8 cellular contexts compared by ENCODE assay signal in the genomic region with DNA sequence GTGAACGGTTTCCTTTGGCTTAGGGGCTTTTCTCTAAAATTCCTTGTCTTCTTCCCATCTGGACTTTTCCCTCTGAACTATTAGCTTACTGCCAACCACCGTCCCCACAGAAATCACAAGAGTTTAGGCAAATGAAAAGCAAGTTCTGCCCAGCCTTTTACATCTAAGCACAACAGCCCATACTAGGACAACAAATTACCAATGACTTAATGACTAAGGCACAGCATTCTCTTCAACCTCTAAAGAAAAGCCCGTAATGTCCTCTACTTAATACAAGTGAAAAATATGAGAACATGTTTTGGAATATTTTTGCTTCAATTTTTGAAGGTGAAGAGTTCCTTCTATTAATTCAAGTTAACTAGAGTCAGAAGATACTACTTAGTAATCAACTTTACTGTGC. TPM values are rescaled to one million over a fixed set of nuclear protein-coding genes. Genes with fewer than 3 reads are reported as not detected.
DNase-seq lines count a peak whose midpoint lies in the region; ATAC-seq and TF ChIP-seq lines count a peak whose summit lies in the region.

No MANE protein-coding gene starts in this region.

- H4K8ac ChIP-seq in trophoblast cell (ENCODE audit: low read depth, low read length) = no peak overlapping the region

- H2BK5ac ChIP-seq in trophoblast cell (ENCODE audit: low read depth, low read length, poor library complexity) = no peak overlapping the region

- peaks cover 24% of the 10 kb centered on the region for H3K79me2 ChIP-seq in trophoblast cell (ENCODE audit: control insufficient read depth, insufficient read depth, low read length, poor library complexity)

- H3K4me3 ChIP-seq in Peyer's patch (peak overlapping the region; percentile 74 to 91 (median 82)), trophoblast cell (ENCODE audit: low read depth, low read length) (no peak overlapping the region)

- no peak overlapping the region for H3K23ac ChIP-seq in trophoblast cell (ENCODE audit: low read length)

- peak overlapping the region; percentile 55 for H3K4me2 ChIP-seq in trophoblast cell (ENCODE audit: low read length)

- no peaks in the 10 kb centered on the region for H3K36me3 ChIP-seq in Peyer's patch
- no peaks in the 10 kb centered on the region for H3K36me3 ChIP-seq in trophoblast cell (ENCODE audit: control insufficient read depth in 1 of 2, insufficient read depth in 2 of 2, low read length in 2 of 2)

- ATAC-seq in HG03520 (IDR thresholded peaks at IDR 0.05; ENCODE audit: unreplicated experiment) = no peak
- ATAC-seq in GM18868 (IDR thresholded peaks at IDR 0.05; ENCODE audit: unreplicated experiment) = no peak

- TF ChIP-seq CTCF in Peyer's patch (IDR thresholded peaks at IDR 0.05) = no peak

- TF ChIP-seq POLR2A in Peyer's patch (IDR thresholded peaks at IDR 0.05) = no peak

- H2BK12ac ChIP-seq in trophoblast cell (ENCODE audit: low read length) = no peak overlapping the region

- whole genome bisulfite sequencing in trophoblast cell (ENCODE audit: extremely low coverage, insufficient coverage, insufficient read length) = no CpG with 5 or more reads among the region's 3 CpGs

- H3K79me1 ChIP-seq in trophoblast cell (ENCODE audit: low read length) = peaks cover 18% of the 10 kb centered on the region

- peaks cover 0 to 29% (median 0%) of the 10 kb centered on the region in 4 donors for H3K4me1 ChIP-seq in Peyer's patch
- H3K4me1 ChIP-seq in trophoblast cell (ENCODE audit: control insufficient read depth in 1 of 2, insufficient read depth in 2 of 2, low read length in 2 of 2) = peaks cover 4 to 8% of the 10 kb centered on the region in 2 experiments

- H2BK120ac ChIP-seq in trophoblast cell (ENCODE audit: insufficient read depth, low read length, poor library complexity) = no peak overlapping the region

- no peaks in the 10 kb centered on the region for H3K9me3 ChIP-seq in Peyer's patch
- no peaks in the 10 kb centered on the region for H3K9me3 ChIP-seq in trophoblast cell (ENCODE audit: insufficient read depth, low read depth, low read length)

- H3K9ac ChIP-seq in trophoblast cell (ENCODE audit: low read length) = no peak overlapping the region

- DNase-seq in ELR (ENCODE audit: low read depth) (peak; percentile 28), Peyer's patch (no peak), epithelial cell of prostate (ENCODE audit: low read depth, low spot score) (no peak), trophoblast cell (no peak), NCI-H2227 (lab: John Stamatoyannopoulos, UW; ENCODE audit: unreplicated experiment) (no peak), GF-D8 (lab: John Stamatoyannopoulos, UW) (no peak)

- no peak overlapping the region for H2AFZ ChIP-seq in trophoblast cell (ENCODE audit: insufficient read depth, low read length, poor library complexity)

- H4K91ac ChIP-seq in trophoblast cell (ENCODE audit: low read depth, low read length) = no peak overlapping the region

- no peak overlapping the region for H2AK5ac ChIP-seq in trophoblast cell (ENCODE audit: low read length)

- H3K27ac ChIP-seq in Peyer's patch (peak overlapping the region in 2 of 4 donors; percentile 97 to 99), epithelial cell of prostate (peak overlapping the region; percentile 92), trophoblast cell (ENCODE audit: low read depth, low read length) (peak overlapping the region; percentile 20)

- H3K14ac ChIP-seq in trophoblast cell (ENCODE audit: low read length) = no peak overlapping the region

- H3K4ac ChIP-seq in trophoblast cell (ENCODE audit: low read depth, low read length) = peak overlapping the region; percentile 92

- H4K12ac ChIP-seq in trophoblast cell (ENCODE audit: low read depth, low read length) = no peak overlapping the region

- no peak overlapping the region for H3K18ac ChIP-seq in trophoblast cell (ENCODE audit: low read length)

- H3K27me3 ChIP-seq in Peyer's patch (no peaks in the 10 kb centered on the region), trophoblast cell (ENCODE audit: insufficient read depth, low read length) (no peaks in the 10 kb centered on the region)

RNA-seq across cellular contexts. Expression of a gene that starts 1.2 kb away (rescaled TPM):
- total RNA-seq in Peyer's patch = 10 to 100 TPM in 3 of 4 donors, 1 to 10 TPM in 1; 9.1 to 15.1 (median 12.8) TPM
- 11.2 and 11.3 TPM in 2 replicates for polyA plus RNA-seq in trophoblast cell (2013)

RNA-seq across cellular contexts. Expression of a gene that starts 21.7 kb away (rescaled TPM):
- total RNA-seq in Peyer's patch = 10 to 100 TPM in 1 of 4 donors, 1 to 10 TPM in 3; 4.0 to 21.5 (median 8.1) TPM
- 11.7 and 13.0 TPM in 2 replicates for polyA plus RNA-seq in trophoblast cell (2013)

RNA-seq across cellular contexts. Expression of a gene that starts 41.5 kb away (rescaled TPM):
- total RNA-seq in Peyer's patch = 100 to 1,000 TPM in 3 of 4 donors, 10 to 100 TPM in 1; 99.0 to 141 (median 114) TPM
- polyA plus RNA-seq in trophoblast cell (2013) = 70.1 and 73.9 TPM in 2 replicates
